ENCODE assay signal across 36 cellular contexts in genomic region chr3:161586836-161587235, GRCh38.
"Had no signal": no experiment of that assay in that cellular context is flagged by ENCODE, and none has a peak within 500 bp of the region (broad histone marks: within the 10 kb centered on the region; RNA-seq: fewer than 3 reads in every experiment).

No MANE protein-coding gene starts in this region.

- H3K36me3 ChIP-seq: MG63 had no signal

- H3K4me3 ChIP-seq: MG63 had no signal

- H3K9me3 ChIP-seq: MG63 had no signal

- DNase-seq: Karpas-422, Kasumi-1, MG63, MM.1S, MV-4-11, NCI-H1048, NCI-H1092, NCI-H1092 treated with DMSO at 0.1 percent for 48 hours, NCI-H1105, NCI-H1105 treated with DMSO at 0.1 percent for 48 hours, NCI-H1417, NCI-H1417 treated with DMSO at 0.1 percent for 48 hours, NCI-H1436, NCI-H1436 treated with DMSO at 0.1 percent for 48 hours, NCI-H146, NCI-H1694, NCI-H1694 treated with DMSO at 0.1 percent for 48 hours, NCI-H187, NCI-H187 treated with DMSO at 0.1 percent for 48 hours, NCI-H1930, NCI-H2029, NCI-H2029 treated with DMSO at 0.1 percent for 48 hours, NCI-H2081, NCI-H2081 treated with DMSO at 0.1 percent for 48 hours, NCI-H2107, NCI-H2171, NCI-H2171 treated with DMSO at 0.1 percent for 48 hours, NCI-H2227 treated with DMSO at 0.1 percent for 48 hours, NCI-H226, NCI-H345, NCI-H446, NCI-H446 treated with DMSO at 0.1 percent for 48 hours, NCI-H510A, NCI-H510A treated with DMSO at 0.1 percent for 48 hours, NCI-H524, NCI-H524 treated with DMSO at 0.1 percent for 48 hours had no signal
